In genomic region chr17:35447494-35447893, GRCh38 we compare ENCODE assay signal across 8 cellular contexts. TPM values are rescaled to one million over a fixed set of nuclear protein-coding genes. Genes with fewer than 3 reads are reported as not detected.
DNase-seq lines count a peak whose midpoint lies in the region; ATAC-seq and TF ChIP-seq lines count a peak whose summit lies in the region.

No MANE protein-coding gene starts in this region.

- H3K18ac ChIP-seq in trophoblast cell (ENCODE audit: low read length), result no peak overlapping the region

- DNase-seq in GM06990 (ENCODE audit: extremely low read depth, insufficient read length), result no peak
- DNase-seq in NT2/D1 (ENCODE audit: low read depth, low spot score), result no peak
- peak; percentile 29 to 31 for DNase-seq in erythroblast (lab: John Stamatoyannopoulos, UW)
- no peak for DNase-seq in trophoblast cell
- DNase-seq in AG20443 (ENCODE audit: low spot score), result no peak
- no peak for DNase-seq in stimulated activated CD4-positive, alpha-beta T cell treated with anti-CD3 and anti-CD28 coated beads, Interleukin-15, amount 100 ng/mL, for 24 hours
- no peak for DNase-seq in SHP77 (lab: John Stamatoyannopoulos, UW)

- H2BK5ac ChIP-seq in trophoblast cell (ENCODE audit: low read depth, low read length, poor library complexity), result no peak overlapping the region

- no peak for ATAC-seq in HG03460 (IDR thresholded peaks at IDR 0.05; ENCODE audit: unreplicated experiment)

- H2BK120ac ChIP-seq in trophoblast cell (ENCODE audit: insufficient read depth, low read length, poor library complexity), result no peak overlapping the region

- H4K91ac ChIP-seq in trophoblast cell (ENCODE audit: low read depth, low read length), result peak overlapping the region; percentile 2

- no peak overlapping the region for H2BK12ac ChIP-seq in trophoblast cell (ENCODE audit: low read length)

- TF ChIP-seq CTCF in GM06990 (IDR thresholded peaks at IDR 0.05; ENCODE audit: insufficient read depth, low read length, poor library complexity, severe bottlenecking), result no peak

- no peak for TF ChIP-seq POLR2A in erythroblast (IDR thresholded peaks at IDR 0.05; ENCODE audit: low read length)

- peak overlapping the region; percentile 79 for H2AFZ ChIP-seq in trophoblast cell (ENCODE audit: insufficient read depth, low read length, poor library complexity)

- no peak overlapping the region for H3K14ac ChIP-seq in trophoblast cell (ENCODE audit: low read length)

- H3K27ac ChIP-seq in trophoblast cell (ENCODE audit: low read depth, low read length), result no peak overlapping the region

- H3K4me1 ChIP-seq in NT2/D1 (ENCODE audit: insufficient read depth, insufficient read length) (no peaks in the 10 kb centered on the region), trophoblast cell (ENCODE audit: control insufficient read depth in 1 of 2, insufficient read depth in 2 of 2, low read length in 2 of 2) (peaks cover 6 to 9% of the 10 kb centered on the region in 2 experiments)

- H3K27me3 ChIP-seq in GM06990 (replicated peaks; ENCODE audit: control insufficient read depth, insufficient read depth, low read length), result no peaks in the 10 kb centered on the region
- H3K27me3 ChIP-seq in NT2/D1 (ENCODE audit: insufficient read depth, insufficient read length), result peaks cover 20% of the 10 kb centered on the region
- peaks cover 9% of the 10 kb centered on the region for H3K27me3 ChIP-seq in trophoblast cell (ENCODE audit: insufficient read depth, low read length)

- peak overlapping the region; percentile 24 for H4K12ac ChIP-seq in trophoblast cell (ENCODE audit: low read depth, low read length)

- H4K8ac ChIP-seq in trophoblast cell (ENCODE audit: low read depth, low read length), result no peak overlapping the region

- H3K23ac ChIP-seq in trophoblast cell (ENCODE audit: low read length), result no peak overlapping the region

- H3K4me3 ChIP-seq in GM06990 (replicated peaks; ENCODE audit: low read depth, low read length), result peak overlapping the region; percentile 84
- H3K4me3 ChIP-seq in NT2/D1 (ENCODE audit: insufficient read length, low read depth), result peak overlapping the region; percentile 21
- no peak overlapping the region for H3K4me3 ChIP-seq in trophoblast cell (ENCODE audit: low read depth, low read length)

- H3K9ac ChIP-seq in NT2/D1 (ENCODE audit: insufficient read length, low read depth) (no peak overlapping the region), trophoblast cell (ENCODE audit: low read length) (no peak overlapping the region)

- H3K79me2 ChIP-seq in trophoblast cell (ENCODE audit: control insufficient read depth, insufficient read depth, low read length, poor library complexity), result no peaks in the 10 kb centered on the region

- peak overlapping the region; percentile 90 for H3K4me2 ChIP-seq in trophoblast cell (ENCODE audit: low read length)

- H3K79me1 ChIP-seq in trophoblast cell (ENCODE audit: low read length), result peaks cover 5% of the 10 kb centered on the region

- no peak overlapping the region for H2AK5ac ChIP-seq in trophoblast cell (ENCODE audit: low read length)

- H3K36me3 ChIP-seq in GM06990 (ENCODE audit: control insufficient read depth, insufficient read depth, low read length) (peaks cover 3% of the 10 kb centered on the region), NT2/D1 (ENCODE audit: insufficient read depth, insufficient read length, low read length) (peaks cover 17% of the 10 kb centered on the region), trophoblast cell (ENCODE audit: control insufficient read depth in 1 of 2, insufficient read depth in 2 of 2, low read length in 2 of 2) (peaks cover 0 to 3% of the 10 kb centered on the region in 2 experiments)

- H3K4ac ChIP-seq in trophoblast cell (ENCODE audit: low read depth, low read length), result no peak overlapping the region

- H3K9me3 ChIP-seq in NT2/D1 (ENCODE audit: insufficient read depth, low read length), result no peaks in the 10 kb centered on the region
- no peaks in the 10 kb centered on the region for H3K9me3 ChIP-seq in trophoblast cell (ENCODE audit: insufficient read depth, low read depth, low read length)

- no CpG with 5 or more reads among the region's 3 CpGs for WGBS in trophoblast cell (ENCODE audit: extremely low coverage, insufficient coverage, insufficient read length)

RNA-seq across cellular contexts. Expression of gene SLFN13, which starts 1.1 kb away (rescaled TPM):
- polyA plus RNA-seq in trophoblast cell (2013), result 9.6 and 11.3 TPM in 2 replicates

RNA-seq across cellular contexts. Expression of gene SLFN12, which starts 15.2 kb away (rescaled TPM):
- polyA plus RNA-seq in trophoblast cell (2013), result 10.3 and 10.5 TPM in 2 replicates

Comparison
In these comparisons a context has a peak if more than half of its experiments do, and no peak if none do; other contexts are left out.
1. DNase-seq: peak in erythroblast (2 of 2); none in GM06990 (single experiment), NT2/D1 (single experiment), trophoblast cell (0 of 2), AG20443 (single experiment), stimulated activated CD4-positive, alpha-beta T cell treated with anti-CD3 and anti-CD28 coated beads, Interleukin-15, amount 100 ng/mL, for 24 hours (single experiment) and SHP77 (0 of 2).